1 cellular context compared by ENCODE assay signal in the genomic region with DNA sequence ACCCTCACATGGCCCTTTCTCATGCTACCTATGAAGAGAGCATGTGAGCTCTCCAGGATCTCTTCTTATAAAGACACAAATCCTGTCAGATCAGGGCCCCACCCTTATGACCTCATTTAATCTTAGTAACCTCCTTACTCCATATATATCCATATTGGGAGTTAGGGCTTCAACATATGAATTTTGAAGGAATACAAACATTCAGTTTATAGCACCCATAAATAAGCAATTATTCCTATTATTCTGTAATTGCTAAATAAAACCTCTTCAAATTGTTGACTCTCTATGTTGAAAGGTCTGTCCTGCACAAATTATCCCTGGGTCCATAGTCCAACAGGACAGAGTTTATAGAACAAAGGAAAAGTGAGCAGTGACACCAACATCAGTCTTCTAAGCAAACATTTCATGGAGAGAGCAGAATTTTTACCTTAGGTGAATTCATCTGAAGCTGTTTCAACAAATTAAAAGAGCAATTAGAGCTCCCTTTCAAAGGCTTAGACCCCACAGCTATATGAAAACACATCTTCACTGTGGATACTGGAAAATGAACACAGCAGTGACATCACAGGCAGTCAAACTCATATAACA.
TF ChIP-seq lines count a peak whose summit lies in the region.

No MANE protein-coding gene starts in this region.

TF ChIP-seq in HepG2, 621 proteins besides CTCF, POLR2A, EP300 and RAD21 (continued from another document and continues in another):
- TF ChIP-seq ZNF615 (CRISPR knock-in tag; IDR thresholded peaks at IDR 0.05; ENCODE audit: borderline replicate concordance) (no peak), RXRB (CRISPR knock-in tag; IDR thresholded peaks at IDR 0.05; ENCODE audit: borderline replicate concordance) (peak; percentile 83), NR2F2 (IDR thresholded peaks at IDR 0.05; ENCODE audit: borderline replicate concordance, low read depth) (peak; percentile 20; the same call in 1 of the 2 replicates), ZNF484 (CRISPR knock-in tag; IDR thresholded peaks at IDR 0.05; ENCODE audit: borderline replicate concordance, low read depth) (no peak), ETV5 (CRISPR knock-in tag; IDR thresholded peaks at IDR 0.05; ENCODE audit: borderline replicate concordance) (peak; percentile 37; the same call in 1 of the 2 replicates), MED8 (CRISPR knock-in tag; IDR thresholded peaks at IDR 0.05; ENCODE audit: insufficient replicate concordance) (no peak), SIX4 (CRISPR knock-in tag; IDR thresholded peaks at IDR 0.05) (no peak), ZNF850 (CRISPR knock-in tag; conservative IDR thresholded peaks at IDR 0.05) (no peak), ERF (CRISPR knock-in tag; IDR thresholded peaks at IDR 0.05) (peak; percentile 77), GTF2F1 (IDR thresholded peaks at IDR 0.05; ENCODE audit: low read length) (no peak), SALL1 (CRISPR knock-in tag; IDR thresholded peaks at IDR 0.05) (peak; percentile 38; the same call in 1 of the 2 replicates), ATRX (CRISPR knock-in tag; IDR thresholded peaks at IDR 0.05; ENCODE audit: borderline replicate concordance) (no peak), ISL2 (CRISPR knock-in tag; IDR thresholded peaks at IDR 0.05) (peak; percentile 91), ZNF207 (IDR thresholded peaks at IDR 0.05; ENCODE audit: borderline replicate concordance) (no peak), CENPT (CRISPR knock-in tag; IDR thresholded peaks at IDR 0.05; ENCODE audit: low read depth) (no peak), MTA1 (CRISPR knock-in tag; IDR thresholded peaks at IDR 0.05; ENCODE audit: borderline replicate concordance) (no peak), ZNF772 (CRISPR knock-in tag; IDR thresholded peaks at IDR 0.05) (no peak), NCOA1 (CRISPR knock-in tag; IDR thresholded peaks at IDR 0.05) (no peak), ZFP36 (IDR thresholded peaks at IDR 0.05; ENCODE audit: borderline replicate concordance, low read depth, low read length, partially characterized antibody) (no peak), SALL2 (CRISPR knock-in tag; IDR thresholded peaks at IDR 0.05) (no peak), ZNF441 (CRISPR knock-in tag; IDR thresholded peaks at IDR 0.05; ENCODE audit: borderline replicate concordance) (0 out of 2 replicates have a peak, but pooled peaks have one; percentile 25), RFX5 (IDR thresholded peaks at IDR 0.05; ENCODE audit: low read depth, low read length) (no peak), PHF21A (CRISPR knock-in tag; IDR thresholded peaks at IDR 0.05) (peak; percentile 75)
- TF ChIP-seq, protein P1, sequence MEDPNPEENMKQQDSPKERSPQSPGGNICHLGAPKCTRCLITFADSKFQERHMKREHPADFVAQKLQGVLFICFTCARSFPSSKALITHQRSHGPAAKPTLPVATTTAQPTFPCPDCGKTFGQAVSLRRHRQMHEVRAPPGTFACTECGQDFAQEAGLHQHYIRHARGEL (CRISPR knock-in tag; IDR thresholded peaks at IDR 0.05), result no peak
- TF ChIP-seq, protein P2, sequence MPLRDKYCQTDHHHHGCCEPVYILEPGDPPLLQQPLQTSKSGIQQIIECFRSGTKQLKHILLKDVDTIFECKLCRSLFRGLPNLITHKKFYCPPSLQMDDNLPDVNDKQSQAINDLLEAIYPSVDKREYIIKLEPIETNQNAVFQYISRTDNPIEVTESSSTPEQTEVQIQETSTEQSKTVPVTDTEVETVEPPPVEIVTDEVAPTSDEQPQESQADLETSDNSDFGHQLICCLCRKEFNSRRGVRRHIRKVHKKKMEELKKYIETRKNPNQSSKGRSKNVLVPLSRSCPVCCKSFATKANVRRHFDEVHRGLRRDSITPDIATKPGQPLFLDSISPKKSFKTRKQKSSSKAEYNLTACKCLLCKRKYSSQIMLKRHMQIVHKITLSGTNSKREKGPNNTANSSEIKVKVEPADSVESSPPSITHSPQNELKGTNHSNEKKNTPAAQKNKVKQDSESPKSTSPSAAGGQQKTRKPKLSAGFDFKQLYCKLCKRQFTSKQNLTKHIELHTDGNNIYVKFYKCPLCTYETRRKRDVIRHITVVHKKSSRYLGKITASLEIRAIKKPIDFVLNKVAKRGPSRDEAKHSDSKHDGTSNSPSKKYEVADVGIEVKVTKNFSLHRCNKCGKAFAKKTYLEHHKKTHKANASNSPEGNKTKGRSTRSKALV (CRISPR knock-in tag; IDR thresholded peaks at IDR 0.05), result no peak
- TF ChIP-seq, protein P3, sequence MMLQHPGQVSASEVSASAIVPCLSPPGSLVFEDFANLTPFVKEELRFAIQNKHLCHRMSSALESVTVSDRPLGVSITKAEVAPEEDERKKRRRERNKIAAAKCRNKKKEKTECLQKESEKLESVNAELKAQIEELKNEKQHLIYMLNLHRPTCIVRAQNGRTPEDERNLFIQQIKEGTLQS (CRISPR knock-in tag; IDR thresholded peaks at IDR 0.05), result no peak
- TF ChIP-seq, protein P4, sequence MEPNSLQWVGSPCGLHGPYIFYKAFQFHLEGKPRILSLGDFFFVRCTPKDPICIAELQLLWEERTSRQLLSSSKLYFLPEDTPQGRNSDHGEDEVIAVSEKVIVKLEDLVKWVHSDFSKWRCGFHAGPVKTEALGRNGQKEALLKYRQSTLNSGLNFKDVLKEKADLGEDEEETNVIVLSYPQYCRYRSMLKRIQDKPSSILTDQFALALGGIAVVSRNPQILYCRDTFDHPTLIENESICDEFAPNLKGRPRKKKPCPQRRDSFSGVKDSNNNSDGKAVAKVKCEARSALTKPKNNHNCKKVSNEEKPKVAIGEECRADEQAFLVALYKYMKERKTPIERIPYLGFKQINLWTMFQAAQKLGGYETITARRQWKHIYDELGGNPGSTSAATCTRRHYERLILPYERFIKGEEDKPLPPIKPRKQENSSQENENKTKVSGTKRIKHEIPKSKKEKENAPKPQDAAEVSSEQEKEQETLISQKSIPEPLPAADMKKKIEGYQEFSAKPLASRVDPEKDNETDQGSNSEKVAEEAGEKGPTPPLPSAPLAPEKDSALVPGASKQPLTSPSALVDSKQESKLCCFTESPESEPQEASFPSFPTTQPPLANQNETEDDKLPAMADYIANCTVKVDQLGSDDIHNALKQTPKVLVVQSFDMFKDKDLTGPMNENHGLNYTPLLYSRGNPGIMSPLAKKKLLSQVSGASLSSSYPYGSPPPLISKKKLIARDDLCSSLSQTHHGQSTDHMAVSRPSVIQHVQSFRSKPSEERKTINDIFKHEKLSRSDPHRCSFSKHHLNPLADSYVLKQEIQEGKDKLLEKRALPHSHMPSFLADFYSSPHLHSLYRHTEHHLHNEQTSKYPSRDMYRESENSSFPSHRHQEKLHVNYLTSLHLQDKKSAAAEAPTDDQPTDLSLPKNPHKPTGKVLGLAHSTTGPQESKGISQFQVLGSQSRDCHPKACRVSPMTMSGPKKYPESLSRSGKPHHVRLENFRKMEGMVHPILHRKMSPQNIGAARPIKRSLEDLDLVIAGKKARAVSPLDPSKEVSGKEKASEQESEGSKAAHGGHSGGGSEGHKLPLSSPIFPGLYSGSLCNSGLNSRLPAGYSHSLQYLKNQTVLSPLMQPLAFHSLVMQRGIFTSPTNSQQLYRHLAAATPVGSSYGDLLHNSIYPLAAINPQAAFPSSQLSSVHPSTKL (CRISPR knock-in tag; IDR thresholded peaks at IDR 0.05), result peak; percentile 97
- TF ChIP-seq, protein P5, sequence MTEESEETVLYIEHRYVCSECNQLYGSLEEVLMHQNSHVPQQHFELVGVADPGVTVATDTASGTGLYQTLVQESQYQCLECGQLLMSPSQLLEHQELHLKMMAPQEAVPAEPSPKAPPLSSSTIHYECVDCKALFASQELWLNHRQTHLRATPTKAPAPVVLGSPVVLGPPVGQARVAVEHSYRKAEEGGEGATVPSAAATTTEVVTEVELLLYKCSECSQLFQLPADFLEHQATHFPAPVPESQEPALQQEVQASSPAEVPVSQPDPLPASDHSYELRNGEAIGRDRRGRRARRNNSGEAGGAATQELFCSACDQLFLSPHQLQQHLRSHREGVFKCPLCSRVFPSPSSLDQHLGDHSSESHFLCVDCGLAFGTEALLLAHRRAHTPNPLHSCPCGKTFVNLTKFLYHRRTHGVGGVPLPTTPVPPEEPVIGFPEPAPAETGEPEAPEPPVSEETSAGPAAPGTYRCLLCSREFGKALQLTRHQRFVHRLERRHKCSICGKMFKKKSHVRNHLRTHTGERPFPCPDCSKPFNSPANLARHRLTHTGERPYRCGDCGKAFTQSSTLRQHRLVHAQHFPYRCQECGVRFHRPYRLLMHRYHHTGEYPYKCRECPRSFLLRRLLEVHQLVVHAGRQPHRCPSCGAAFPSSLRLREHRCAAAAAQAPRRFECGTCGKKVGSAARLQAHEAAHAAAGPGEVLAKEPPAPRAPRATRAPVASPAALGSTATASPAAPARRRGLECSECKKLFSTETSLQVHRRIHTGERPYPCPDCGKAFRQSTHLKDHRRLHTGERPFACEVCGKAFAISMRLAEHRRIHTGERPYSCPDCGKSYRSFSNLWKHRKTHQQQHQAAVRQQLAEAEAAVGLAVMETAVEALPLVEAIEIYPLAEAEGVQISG (CRISPR knock-in tag; IDR thresholded peaks at IDR 0.05), result no peak
- TF ChIP-seq, protein P6, sequence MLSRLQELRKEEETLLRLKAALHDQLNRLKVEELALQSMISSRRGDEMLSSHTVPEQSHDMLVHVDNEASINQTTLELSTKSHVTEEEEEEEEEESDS (CRISPR knock-in tag; IDR thresholded peaks at IDR 0.05; ENCODE audit: borderline replicate concordance), result no peak
- TF ChIP-seq, protein P7, sequence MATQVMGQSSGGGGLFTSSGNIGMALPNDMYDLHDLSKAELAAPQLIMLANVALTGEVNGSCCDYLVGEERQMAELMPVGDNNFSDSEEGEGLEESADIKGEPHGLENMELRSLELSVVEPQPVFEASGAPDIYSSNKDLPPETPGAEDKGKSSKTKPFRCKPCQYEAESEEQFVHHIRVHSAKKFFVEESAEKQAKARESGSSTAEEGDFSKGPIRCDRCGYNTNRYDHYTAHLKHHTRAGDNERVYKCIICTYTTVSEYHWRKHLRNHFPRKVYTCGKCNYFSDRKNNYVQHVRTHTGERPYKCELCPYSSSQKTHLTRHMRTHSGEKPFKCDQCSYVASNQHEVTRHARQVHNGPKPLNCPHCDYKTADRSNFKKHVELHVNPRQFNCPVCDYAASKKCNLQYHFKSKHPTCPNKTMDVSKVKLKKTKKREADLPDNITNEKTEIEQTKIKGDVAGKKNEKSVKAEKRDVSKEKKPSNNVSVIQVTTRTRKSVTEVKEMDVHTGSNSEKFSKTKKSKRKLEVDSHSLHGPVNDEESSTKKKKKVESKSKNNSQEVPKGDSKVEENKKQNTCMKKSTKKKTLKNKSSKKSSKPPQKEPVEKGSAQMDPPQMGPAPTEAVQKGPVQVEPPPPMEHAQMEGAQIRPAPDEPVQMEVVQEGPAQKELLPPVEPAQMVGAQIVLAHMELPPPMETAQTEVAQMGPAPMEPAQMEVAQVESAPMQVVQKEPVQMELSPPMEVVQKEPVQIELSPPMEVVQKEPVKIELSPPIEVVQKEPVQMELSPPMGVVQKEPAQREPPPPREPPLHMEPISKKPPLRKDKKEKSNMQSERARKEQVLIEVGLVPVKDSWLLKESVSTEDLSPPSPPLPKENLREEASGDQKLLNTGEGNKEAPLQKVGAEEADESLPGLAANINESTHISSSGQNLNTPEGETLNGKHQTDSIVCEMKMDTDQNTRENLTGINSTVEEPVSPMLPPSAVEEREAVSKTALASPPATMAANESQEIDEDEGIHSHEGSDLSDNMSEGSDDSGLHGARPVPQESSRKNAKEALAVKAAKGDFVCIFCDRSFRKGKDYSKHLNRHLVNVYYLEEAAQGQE (IDR thresholded peaks at IDR 0.05; ENCODE audit: borderline replicate concordance in 1 of 2, low read depth in 1 of 2, low read length in 2 of 2), result no peak
- TF ChIP-seq, protein P8, sequence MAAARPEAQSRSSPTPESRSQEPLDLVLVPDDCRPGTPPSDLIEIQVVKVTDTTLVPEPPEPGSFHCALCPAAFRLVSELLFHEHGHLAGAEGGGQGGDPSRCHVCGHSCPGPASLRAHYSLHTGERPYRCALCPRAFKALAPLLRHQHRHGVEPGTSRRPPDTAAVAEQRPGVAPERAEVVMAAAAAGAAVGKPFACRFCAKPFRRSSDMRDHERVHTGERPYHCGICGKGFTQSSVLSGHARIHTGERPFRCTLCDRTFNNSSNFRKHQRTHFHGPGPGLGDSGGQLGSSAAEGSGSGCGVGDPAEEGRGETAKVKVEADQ (CRISPR knock-in tag; IDR thresholded peaks at IDR 0.05; ENCODE audit: borderline replicate concordance), result no peak
- TF ChIP-seq, protein P9, sequence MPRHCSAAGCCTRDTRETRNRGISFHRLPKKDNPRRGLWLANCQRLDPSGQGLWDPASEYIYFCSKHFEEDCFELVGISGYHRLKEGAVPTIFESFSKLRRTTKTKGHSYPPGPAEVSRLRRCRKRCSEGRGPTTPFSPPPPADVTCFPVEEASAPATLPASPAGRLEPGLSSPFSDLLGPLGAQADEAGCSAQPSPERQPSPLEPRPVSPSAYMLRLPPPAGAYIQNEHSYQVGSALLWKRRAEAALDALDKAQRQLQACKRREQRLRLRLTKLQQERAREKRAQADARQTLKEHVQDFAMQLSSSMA (CRISPR knock-in tag; IDR thresholded peaks at IDR 0.05), result no peak
- TF ChIP-seq, protein P10, sequence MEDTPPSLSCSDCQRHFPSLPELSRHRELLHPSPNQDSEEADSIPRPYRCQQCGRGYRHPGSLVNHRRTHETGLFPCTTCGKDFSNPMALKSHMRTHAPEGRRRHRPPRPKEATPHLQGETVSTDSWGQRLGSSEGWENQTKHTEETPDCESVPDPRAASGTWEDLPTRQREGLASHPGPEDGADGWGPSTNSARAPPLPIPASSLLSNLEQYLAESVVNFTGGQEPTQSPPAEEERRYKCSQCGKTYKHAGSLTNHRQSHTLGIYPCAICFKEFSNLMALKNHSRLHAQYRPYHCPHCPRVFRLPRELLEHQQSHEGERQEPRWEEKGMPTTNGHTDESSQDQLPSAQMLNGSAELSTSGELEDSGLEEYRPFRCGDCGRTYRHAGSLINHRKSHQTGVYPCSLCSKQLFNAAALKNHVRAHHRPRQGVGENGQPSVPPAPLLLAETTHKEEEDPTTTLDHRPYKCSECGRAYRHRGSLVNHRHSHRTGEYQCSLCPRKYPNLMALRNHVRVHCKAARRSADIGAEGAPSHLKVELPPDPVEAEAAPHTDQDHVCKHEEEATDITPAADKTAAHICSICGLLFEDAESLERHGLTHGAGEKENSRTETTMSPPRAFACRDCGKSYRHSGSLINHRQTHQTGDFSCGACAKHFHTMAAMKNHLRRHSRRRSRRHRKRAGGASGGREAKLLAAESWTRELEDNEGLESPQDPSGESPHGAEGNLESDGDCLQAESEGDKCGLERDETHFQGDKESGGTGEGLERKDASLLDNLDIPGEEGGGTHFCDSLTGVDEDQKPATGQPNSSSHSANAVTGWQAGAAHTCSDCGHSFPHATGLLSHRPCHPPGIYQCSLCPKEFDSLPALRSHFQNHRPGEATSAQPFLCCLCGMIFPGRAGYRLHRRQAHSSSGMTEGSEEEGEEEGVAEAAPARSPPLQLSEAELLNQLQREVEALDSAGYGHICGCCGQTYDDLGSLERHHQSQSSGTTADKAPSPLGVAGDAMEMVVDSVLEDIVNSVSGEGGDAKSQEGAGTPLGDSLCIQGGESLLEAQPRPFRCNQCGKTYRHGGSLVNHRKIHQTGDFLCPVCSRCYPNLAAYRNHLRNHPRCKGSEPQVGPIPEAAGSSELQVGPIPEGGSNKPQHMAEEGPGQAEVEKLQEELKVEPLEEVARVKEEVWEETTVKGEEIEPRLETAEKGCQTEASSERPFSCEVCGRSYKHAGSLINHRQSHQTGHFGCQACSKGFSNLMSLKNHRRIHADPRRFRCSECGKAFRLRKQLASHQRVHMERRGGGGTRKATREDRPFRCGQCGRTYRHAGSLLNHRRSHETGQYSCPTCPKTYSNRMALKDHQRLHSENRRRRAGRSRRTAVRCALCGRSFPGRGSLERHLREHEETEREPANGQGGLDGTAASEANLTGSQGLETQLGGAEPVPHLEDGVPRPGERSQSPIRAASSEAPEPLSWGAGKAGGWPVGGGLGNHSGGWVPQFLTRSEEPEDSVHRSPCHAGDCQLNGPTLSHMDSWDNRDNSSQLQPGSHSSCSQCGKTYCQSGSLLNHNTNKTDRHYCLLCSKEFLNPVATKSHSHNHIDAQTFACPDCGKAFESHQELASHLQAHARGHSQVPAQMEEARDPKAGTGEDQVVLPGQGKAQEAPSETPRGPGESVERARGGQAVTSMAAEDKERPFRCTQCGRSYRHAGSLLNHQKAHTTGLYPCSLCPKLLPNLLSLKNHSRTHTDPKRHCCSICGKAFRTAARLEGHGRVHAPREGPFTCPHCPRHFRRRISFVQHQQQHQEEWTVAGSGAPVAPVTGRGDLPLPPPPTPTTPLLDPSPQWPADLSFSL (CRISPR knock-in tag; IDR thresholded peaks at IDR 0.05), result no peak
